11 cellular contexts compared by ENCODE assay signal in genomic region chr2:233423436-233423860, GRCh38.
DNase-seq lines count a peak whose midpoint lies in the region; ATAC-seq lines count a peak whose summit lies in the region.
"Had no signal": no experiment of that assay in that cellular context is flagged by ENCODE, and none has a peak within 500 bp of the region (broad histone marks: within the 10 kb centered on the region; RNA-seq: fewer than 3 reads in every experiment).

No MANE protein-coding gene starts in this region.

- H3K4me3 ChIP-seq in right cardiac atrium (ENCODE audit: low read length): no peak overlapping the region
- peak overlapping the region in 1 of 2 donors; percentile 9 for H3K4me3 ChIP-seq in muscle layer of duodenum (ENCODE audit: low read depth in 1 of 2, low read length in 2 of 2)
- H3K4me3 ChIP-seq: uterus had no signal

- peaks cover 96% of the 10 kb centered on the region for H3K4me1 Mint-ChIP-seq in activated naive CD8-positive, alpha-beta T cell (ENCODE audit: low read depth)

- no peaks in the 10 kb centered on the region for H3K9me3 ChIP-seq in right cardiac atrium (ENCODE audit: control insufficient read depth, low read length)
- H3K9me3 ChIP-seq in muscle layer of duodenum (ENCODE audit: control insufficient read depth in 1 of 2, low read length in 2 of 2): no peaks in the 10 kb centered on the region
- H3K9me3 ChIP-seq: uterus had no signal

- H3K4me1 ChIP-seq in right cardiac atrium (ENCODE audit: control insufficient read depth, insufficient read depth, low read length) (peaks cover 13% of the 10 kb centered on the region), muscle layer of duodenum (ENCODE audit: control insufficient read depth in 1 of 2, insufficient read depth in 2 of 2, low read length in 2 of 2) (peaks cover 19% of the 10 kb centered on the region in 2 donors)

- intact Hi-C loops in right cardiac atrium (cut with DNase I): no loop called here
- intact Hi-C loops in Right ventricle myocardium inferior (cut with DNase I): no loop called here

- DNase-seq in right cardiac atrium (no peak), Right ventricle myocardium inferior (ENCODE audit: missing footprints) (no peak), ureter (ENCODE audit: low spot score) (peak; percentile 13), HuH-7.5 (ENCODE audit: low spot score) (no peak), DMS79 treated with DMSO at 0.1 percent for 48 hours (lab: John Stamatoyannopoulos, UW) (no peak)
- DNase-seq: amniotic stem cell; stimulated activated CD4-positive, alpha-beta T cell treated with anti-CD3 and anti-CD28 coated beads, Interleukin-15, amount 100 ng/mL, for 24 hours; uterus had no signal

- ATAC-seq in right cardiac atrium (no peak), Right ventricle myocardium inferior (no peak), GM21619 (IDR thresholded peaks at IDR 0.05; ENCODE audit: unreplicated experiment) (no peak)

- H3K27me3 ChIP-seq in right cardiac atrium (ENCODE audit: control insufficient read depth, insufficient read depth) (no peaks in the 10 kb centered on the region), muscle layer of duodenum (ENCODE audit: low read depth, low read length) (no peaks in the 10 kb centered on the region)
- H3K27me3 ChIP-seq: uterus had no signal

- no peaks in the 10 kb centered on the region for H3K27me3 Mint-ChIP-seq in activated naive CD8-positive, alpha-beta T cell

- peaks cover 22% of the 10 kb centered on the region for H3K36me3 Mint-ChIP-seq in activated naive CD8-positive, alpha-beta T cell

- H3K27ac ChIP-seq in right cardiac atrium (ENCODE audit: low read length): peak overlapping the region; percentile 25
- H3K27ac ChIP-seq in muscle layer of duodenum (ENCODE audit: low read length): peak overlapping the region; percentile 37
- H3K27ac ChIP-seq: uterus had no signal

- H3K4me3 Mint-ChIP-seq in activated naive CD8-positive, alpha-beta T cell: peak overlapping the region; percentile 38

- H3K9me3 Mint-ChIP-seq in activated naive CD8-positive, alpha-beta T cell (ENCODE audit: low read depth): no peaks in the 10 kb centered on the region

- H3K36me3 ChIP-seq in muscle layer of duodenum (ENCODE audit: control insufficient read depth in 1 of 2, insufficient read depth in 2 of 2, low read length in 2 of 2): no peaks in the 10 kb centered on the region
- H3K36me3 ChIP-seq: uterus had no signal

- H3K27ac Mint-ChIP-seq in activated naive CD8-positive, alpha-beta T cell: peak overlapping the region; percentile 70

- WGBS in right cardiac atrium: 97% methylated on average over 9 of the region's 9 CpGs
